1 cellular context compared by ENCODE assay signal in genomic region chr18:32760391-32760790, GRCh38.
TF ChIP-seq lines count a peak whose summit lies in the region.

No MANE protein-coding gene starts in this region.

TF ChIP-seq in HepG2, 621 proteins besides CTCF, POLR2A, EP300 and RAD21:
- TF ChIP-seq, protein P1, sequence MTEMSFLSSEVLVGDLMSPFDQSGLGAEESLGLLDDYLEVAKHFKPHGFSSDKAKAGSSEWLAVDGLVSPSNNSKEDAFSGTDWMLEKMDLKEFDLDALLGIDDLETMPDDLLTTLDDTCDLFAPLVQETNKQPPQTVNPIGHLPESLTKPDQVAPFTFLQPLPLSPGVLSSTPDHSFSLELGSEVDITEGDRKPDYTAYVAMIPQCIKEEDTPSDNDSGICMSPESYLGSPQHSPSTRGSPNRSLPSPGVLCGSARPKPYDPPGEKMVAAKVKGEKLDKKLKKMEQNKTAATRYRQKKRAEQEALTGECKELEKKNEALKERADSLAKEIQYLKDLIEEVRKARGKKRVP (CRISPR knock-in tag; IDR thresholded peaks at IDR 0.05): no peak
- TF ChIP-seq ZNF770 (CRISPR knock-in tag; IDR thresholded peaks at IDR 0.05) (no peak), JUND (CRISPR knock-in tag; IDR thresholded peaks at IDR 0.05) (no peak), ZNF766 (CRISPR knock-in tag; IDR thresholded peaks at IDR 0.05; ENCODE audit: borderline replicate concordance) (no peak), ZNF282 (IDR thresholded peaks at IDR 0.05; ENCODE audit: partially characterized antibody) (no peak), ZMAT3 (CRISPR knock-in tag; conservative IDR thresholded peaks at IDR 0.05) (no peak), REPIN1 (CRISPR knock-in tag; IDR thresholded peaks at IDR 0.05; ENCODE audit: borderline replicate concordance, low read depth) (no peak), XRCC5 (optimal IDR thresholded peaks at IDR 0.05; ENCODE audit: low read length) (no peak), NFYB (CRISPR knock-in tag; IDR thresholded peaks at IDR 0.05) (no peak), HNRNPLL (IDR thresholded peaks at IDR 0.05; ENCODE audit: low read depth, low read length, poor library complexity, severe bottlenecking) (no peak)
- TF ChIP-seq, protein P2, sequence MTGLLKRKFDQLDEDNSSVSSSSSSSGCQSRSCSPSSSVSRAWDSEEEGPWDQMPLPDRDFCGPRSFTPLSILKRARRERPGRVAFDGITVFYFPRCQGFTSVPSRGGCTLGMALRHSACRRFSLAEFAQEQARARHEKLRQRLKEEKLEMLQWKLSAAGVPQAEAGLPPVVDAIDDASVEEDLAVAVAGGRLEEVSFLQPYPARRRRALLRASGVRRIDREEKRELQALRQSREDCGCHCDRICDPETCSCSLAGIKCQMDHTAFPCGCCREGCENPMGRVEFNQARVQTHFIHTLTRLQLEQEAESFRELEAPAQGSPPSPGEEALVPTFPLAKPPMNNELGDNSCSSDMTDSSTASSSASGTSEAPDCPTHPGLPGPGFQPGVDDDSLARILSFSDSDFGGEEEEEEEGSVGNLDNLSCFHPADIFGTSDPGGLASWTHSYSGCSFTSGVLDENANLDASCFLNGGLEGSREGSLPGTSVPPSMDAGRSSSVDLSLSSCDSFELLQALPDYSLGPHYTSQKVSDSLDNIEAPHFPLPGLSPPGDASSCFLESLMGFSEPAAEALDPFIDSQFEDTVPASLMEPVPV (CRISPR knock-in tag; IDR thresholded peaks at IDR 0.05): no peak
